25 cellular contexts compared by ENCODE assay signal in the genomic region with DNA sequence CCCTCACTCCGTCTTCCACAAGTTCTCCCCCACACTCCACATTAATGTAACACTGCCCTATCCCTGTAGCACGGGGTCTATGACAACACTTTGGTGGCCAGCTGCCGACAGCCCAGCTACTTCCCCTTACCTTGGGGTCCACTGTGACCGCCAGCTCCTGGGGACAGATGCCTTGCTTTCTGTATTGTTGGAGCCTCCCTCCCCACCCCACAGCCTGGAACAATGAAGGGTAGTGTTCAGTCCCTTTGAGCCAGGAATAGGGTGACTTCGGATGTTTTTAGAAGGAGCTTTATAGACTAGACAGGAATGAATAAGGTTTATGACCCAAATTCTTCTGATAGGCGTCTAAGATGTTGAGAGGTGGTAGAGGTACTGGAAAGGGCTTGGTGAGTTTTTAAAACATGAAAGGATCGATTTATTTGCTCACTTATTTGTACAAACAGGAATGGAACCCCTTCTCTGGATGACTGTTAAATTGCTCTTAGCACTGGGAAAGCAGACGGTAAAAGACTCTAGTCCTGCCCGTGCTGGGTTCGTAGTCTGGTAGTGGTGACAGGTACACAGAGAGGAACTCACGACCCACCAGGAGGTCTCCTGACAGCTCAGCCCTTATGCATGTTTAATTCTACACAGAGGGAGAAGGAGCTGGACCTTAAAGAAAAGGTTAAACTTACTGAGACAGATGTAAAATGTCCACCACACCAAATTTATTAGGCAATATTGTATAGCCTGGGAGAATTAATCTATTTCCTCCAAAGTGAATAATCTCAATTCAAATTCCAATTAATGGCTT.
DNase-seq lines count a peak whose midpoint lies in the region; ATAC-seq and TF ChIP-seq lines count a peak whose summit lies in the region.
"Had no signal": no experiment of that assay in that cellular context is flagged by ENCODE, and none has a peak within 500 bp of the region (broad histone marks: within the 10 kb centered on the region; RNA-seq: fewer than 3 reads in every experiment).

No MANE protein-coding gene starts in this region.

- H3K36me3 ChIP-seq in uterus: no peaks in the 10 kb centered on the region
- H3K36me3 ChIP-seq: right atrium auricular region, thyroid gland had no signal

- peak overlapping the region; percentile 35; the same call in 1 of the 2 replicates for H3K14ac ChIP-seq in H9 (ENCODE audit: insufficient read depth, low read length)

- no peak overlapping the region for H2BK120ac ChIP-seq in H9 (ENCODE audit: low read depth, low read length, poor library complexity, severe bottlenecking)

- no peak for ATAC-seq in stimulated activated naive CD8-positive, alpha-beta T cell treated with anti-CD3 and anti-CD28 coated beads, Interleukin-15, amount 100 ng/mL, for 72 hours
- ATAC-seq: activated CD8-positive, alpha-beta T cell treated with anti-CD3 and anti-CD28 coated beads, Interleukin-2, amount 10 ng/mL, durations not matched to agents 7 days and 5 days had no signal

- H3K4me3 Mint-ChIP-seq in H9 (no peak overlapping the region), neural crest cell (peak overlapping the region; percentile 67)
- no peak overlapping the region for H3K4me3 Mint-ChIP-seq in stimulated activated naive CD8-positive, alpha-beta T cell treated with anti-CD3 and anti-CD28 coated beads, Interleukin-15, amount 100 ng/mL, for 72 hours
- H3K4me3 Mint-ChIP-seq: activated CD8-positive, alpha-beta T cell treated with anti-CD3 and anti-CD28 coated beads, Interleukin-2, amount 10 ng/mL, durations not matched to agents 7 days and 5 days; CD14-positive monocyte had no signal

- DNase-seq in Ammon's horn (ENCODE audit: low spot score) (peak; percentile 73), H9 (no peak), dorsolateral prefrontal cortex (peak in 5 of 10 donors; percentile 42 to 69 (median 46)), neural crest cell (ENCODE audit: low read depth, low spot score) (no peak), T1000 (lab: John Stamatoyannopoulos, UW) (no peak), HuH-7 (ENCODE audit: low spot score) (no peak), uterus (no peak)
- DNase-seq in stimulated activated naive CD8-positive, alpha-beta T cell treated with anti-CD3 and anti-CD28 coated beads, Interleukin-15, amount 100 ng/mL, for 72 hours: no peak
- DNase-seq: activated CD4-positive, alpha-beta T cell treated with anti-CD3 and anti-CD28 coated beads for 1 hour; activated CD8-positive, alpha-beta T cell treated with anti-CD3 and anti-CD28 coated beads, Interleukin-2, amount 10 ng/mL, durations not matched to agents 7 days and 5 days; activated effector memory CD4-positive, alpha-beta T cell treated with anti-CD3 and anti-CD28 coated beads, Interleukin-2, amount 50 U/mL, for 16 hours; activated T-cell treated with anti-CD3 and anti-CD28 coated beads for 4 hours; cerebellar nuclear complex; GM23248; mesendoderm; NCI-H187 treated with DMSO at 0.1 percent for 48 hours; NCI-H226; NK-92 treated with Interleukin-12 subunit alpha and Interleukin-12 subunit beta, amount 100 ng/mL, for 24 hours; stimulated activated CD4-positive, alpha-beta T cell treated with anti-CD3 and anti-CD28 coated beads, Interleukin-12 subunit alpha, Interleukin-12 subunit beta, amount 100 ng/mL, for 4 hours; stimulated activated CD4-positive, alpha-beta T cell treated with anti-CD3 and anti-CD28 coated beads, Interleukin-4, amount 100 ng/mL, for 24 hours; stimulated activated naive CD4-positive, alpha-beta T cell had no signal

- TF ChIP-seq POLR2A in uterus (IDR thresholded peaks at IDR 0.05): no peak

- H2BK15ac ChIP-seq in H9 (ENCODE audit: low read depth, low read length): no peak overlapping the region

- no peak overlapping the region for H2AFZ ChIP-seq in H9 (ENCODE audit: low read length)
- H2AFZ ChIP-seq: GM23248 had no signal

- H3K4me1 Mint-ChIP-seq in H9 (peaks cover 46 to 52% of the 10 kb centered on the region in 2 experiments), neural crest cell (peaks cover 76% of the 10 kb centered on the region)
- peaks cover 6% of the 10 kb centered on the region for H3K4me1 Mint-ChIP-seq in stimulated activated naive CD8-positive, alpha-beta T cell treated with anti-CD3 and anti-CD28 coated beads, Interleukin-15, amount 100 ng/mL, for 72 hours

- peak overlapping the region in 13 of 59 donors; percentile 1 to 41 (median 19) for H3K4me3 ChIP-seq in dorsolateral prefrontal cortex
- H3K4me3 ChIP-seq in uterus: no peak overlapping the region
- H3K4me3 ChIP-seq: GM23248, right atrium auricular region, thyroid gland had no signal

- H2BK20ac ChIP-seq in H9 (ENCODE audit: low read depth, low read length, poor library complexity, severe bottlenecking): no peak overlapping the region

- intact Hi-C loops in dorsolateral prefrontal cortex (cut with DNase I) (loop anchor here in 1 of 2 donors (1.0 to 5.0 kb wide), 3 partner anchors 39 to 89 kb away; partner anchors contain the start of gene MYCN), uterus (cut with DNase I; ENCODE audit: low total_unique reads) (no loop called here)

- no peak overlapping the region for H4K91ac ChIP-seq in H9 (ENCODE audit: insufficient read length, low read depth, low read length)

- H3K4ac ChIP-seq in H9 (ENCODE audit: low read depth, low read length): no peak overlapping the region

- TF ChIP-seq CTCF in H9 (conservative IDR thresholded peaks at IDR 0.05) (no peak), dorsolateral prefrontal cortex (IDR thresholded peaks at IDR 0.05 in 54 of 56, conservative IDR thresholded peaks at IDR 0.05 in 2 of 56; ENCODE audit: low read depth in 1 of 56, partially characterized antibody in 56 of 56) (no peak), neural crest cell (conservative IDR thresholded peaks at IDR 0.05) (no peak), uterus (IDR thresholded peaks at IDR 0.05) (no peak)

- H3K27me3 Mint-ChIP-seq in H9 (ENCODE audit: low read depth) (peaks cover under 1% of the 10 kb centered on the region; the same call in 1 of the 2 replicates), neural crest cell (ENCODE audit: low read depth) (peaks cover under 1% of the 10 kb centered on the region)
- no peaks in the 10 kb centered on the region for H3K27me3 Mint-ChIP-seq in stimulated activated naive CD8-positive, alpha-beta T cell treated with anti-CD3 and anti-CD28 coated beads, Interleukin-15, amount 100 ng/mL, for 72 hours

- H3K27ac Mint-ChIP-seq in H9 (peak overlapping the region in 1 of 3 experiments; percentile 14; a peak in 1 of 7 replicates), neural crest cell (ENCODE audit: unreplicated experiment) (peak overlapping the region; percentile 87)
- no peak overlapping the region for H3K27ac Mint-ChIP-seq in stimulated activated naive CD8-positive, alpha-beta T cell treated with anti-CD3 and anti-CD28 coated beads, Interleukin-15, amount 100 ng/mL, for 72 hours
- H3K27ac Mint-ChIP-seq: activated CD8-positive, alpha-beta T cell treated with anti-CD3 and anti-CD28 coated beads, Interleukin-2, amount 10 ng/mL, durations not matched to agents 7 days and 5 days; CD14-positive monocyte had no signal

- no peak overlapping the region for H3T11ph ChIP-seq in H9 (ENCODE audit: low read length)

- H3K27me3 ChIP-seq in H9 (ENCODE audit: insufficient read depth, low read length): no peaks in the 10 kb centered on the region
- H3K27me3 ChIP-seq in dorsolateral prefrontal cortex: peaks cover 0 to 3% (median 0%) of the 10 kb centered on the region in 45 donors
- H3K27me3 ChIP-seq in uterus: no peaks in the 10 kb centered on the region
- H3K27me3 ChIP-seq: right atrium auricular region, thyroid gland had no signal

- no peak overlapping the region for H3K9ac ChIP-seq in H9 (ENCODE audit: extremely low read depth, insufficient read length, low read length)
- H3K9ac ChIP-seq: GM23248, KMS-11 had no signal

- no peaks in the 10 kb centered on the region for H4K20me1 ChIP-seq in H9 (ENCODE audit: control insufficient read depth, insufficient read depth, insufficient read length)

- no peak overlapping the region for H2AK5ac ChIP-seq in H9 (ENCODE audit: insufficient read length, low read length)

- H4K5ac ChIP-seq in H9 (ENCODE audit: insufficient read length, low read depth, low read length): no peak overlapping the region

- H2BK12ac ChIP-seq in H9 (ENCODE audit: insufficient read length, low read depth, low read length): no peak overlapping the region

- WGBS in H9 (ENCODE audit: extremely low coverage, insufficient read length, low lambda C conversion rate): no CpG with 5 or more reads among the region's 11 CpGs

- H3K4me2 ChIP-seq in H9 (ENCODE audit: insufficient read depth, insufficient read length, low read length): no peak overlapping the region
- H3K4me2 ChIP-seq: KMS-11 had no signal

- H3K27ac ChIP-seq in H9 (ENCODE audit: insufficient read length, low read depth, low read length) (no peak overlapping the region), dorsolateral prefrontal cortex (peak overlapping the region in 58 of 59 donors; percentile 29 to 97 (median 82)), uterus (no peak overlapping the region)
- H3K27ac ChIP-seq: GM23248, KMS-11, right atrium auricular region, thyroid gland had no signal

- H3K9me3 Mint-ChIP-seq in H9: no peaks in the 10 kb centered on the region
- H3K9me3 Mint-ChIP-seq in neural crest cell: no peaks in the 10 kb centered on the region
- H3K9me3 Mint-ChIP-seq in stimulated activated naive CD8-positive, alpha-beta T cell treated with anti-CD3 and anti-CD28 coated beads, Interleukin-15, amount 100 ng/mL, for 72 hours: no peaks in the 10 kb centered on the region
- H3K9me3 Mint-ChIP-seq: CD14-positive monocyte had no signal

- H3K23me2 ChIP-seq in H9 (ENCODE audit: insufficient read length, low read depth, low read length, poor library complexity, severe bottlenecking): peaks cover 2% of the 10 kb centered on the region

- H3K79me1 ChIP-seq in H9 (ENCODE audit: insufficient read depth, low read depth, low read length, poor library complexity, severe bottlenecking): no peaks in the 10 kb centered on the region

- H3K79me2 ChIP-seq in H9 (ENCODE audit: insufficient read depth, low read length): no peaks in the 10 kb centered on the region

- H2BK5ac ChIP-seq in H9 (ENCODE audit: insufficient read length, low read length): no peak overlapping the region

- no peak overlapping the region for H4K8ac ChIP-seq in H9 (replicated peaks; ENCODE audit: insufficient read length, low read depth, low read length)

- no peak overlapping the region for H3K56ac ChIP-seq in H9 (ENCODE audit: insufficient read length, low read depth, low read length)

- H3K18ac ChIP-seq in H9 (ENCODE audit: insufficient read length, low read depth, low read length): no peak overlapping the region

- H3K9me3 ChIP-seq in H9 (ENCODE audit: control insufficient read depth, low read depth, low read length) (no peaks in the 10 kb centered on the region), uterus (no peaks in the 10 kb centered on the region)
- H3K9me3 ChIP-seq: right atrium auricular region, thyroid gland had no signal

- H3K23ac ChIP-seq in H9 (ENCODE audit: insufficient read length, low read depth, low read length): no peak overlapping the region

- H3K36me3 Mint-ChIP-seq in H9 (ENCODE audit: insufficient read depth in 1 of 3, low read depth in 3 of 3) (no peaks in the 10 kb centered on the region), neural crest cell (ENCODE audit: low read depth) (no peaks in the 10 kb centered on the region)
- H3K36me3 Mint-ChIP-seq: CD14-positive monocyte had no signal

- H3K4me1 ChIP-seq in H9 (ENCODE audit: insufficient read depth, low read length): peaks cover 4% of the 10 kb centered on the region; the same call in 1 of the 2 replicates
- no peaks in the 10 kb centered on the region for H3K4me1 ChIP-seq in uterus
- H3K4me1 ChIP-seq: right atrium auricular region had no signal

Comparison
In these comparisons a context has a peak if more than half of its experiments do, and no peak if none do; other contexts are left out.
1. H3K27ac ChIP-seq: peak in dorsolateral prefrontal cortex (58 of 59); none in H9 (single experiment) and uterus (0 of 2).